In the genomic region with DNA sequence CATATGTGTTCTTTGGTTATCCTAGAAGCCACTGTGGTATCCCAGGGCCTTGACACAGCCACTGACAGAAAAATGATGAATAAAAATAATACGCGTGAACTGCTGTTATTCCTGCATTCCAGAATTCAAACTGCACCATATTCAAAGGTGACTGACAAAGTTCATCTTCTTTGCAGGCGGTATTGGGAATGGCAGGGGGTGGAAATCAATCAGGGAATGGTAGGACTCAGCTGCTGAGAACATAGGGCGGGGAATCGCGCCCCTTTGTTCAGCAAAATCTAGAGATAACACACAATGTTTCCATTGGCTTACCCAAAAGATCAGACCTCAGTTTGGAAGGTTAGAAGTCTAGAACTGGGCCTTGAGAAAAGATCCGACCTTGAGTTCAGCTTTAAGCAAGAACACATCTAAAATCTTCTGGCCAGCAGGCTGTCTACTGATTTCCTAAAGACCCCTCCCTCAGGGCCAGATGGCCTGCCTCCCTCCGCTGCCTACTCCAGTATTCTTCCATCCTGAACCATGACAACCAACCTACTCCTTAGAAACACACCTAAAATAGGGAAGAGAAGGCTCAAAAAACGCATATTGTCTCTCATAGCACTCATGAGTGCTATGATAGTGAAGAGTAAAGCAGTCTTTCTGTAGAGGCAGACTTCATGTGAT, we compare ENCODE assay signal across 11 cellular contexts. TPM values are rescaled to one million over a fixed set of nuclear protein-coding genes. Genes with fewer than 3 reads are reported as not detected.
DNase-seq lines count a peak whose midpoint lies in the region; ATAC-seq and TF ChIP-seq lines count a peak whose summit lies in the region.
"Had no signal": no experiment of that assay in that cellular context is flagged by ENCODE, and none has a peak within 500 bp of the region (broad histone marks: within the 10 kb centered on the region; RNA-seq: fewer than 3 reads in every experiment).

No MANE protein-coding gene starts in this region.

- no peaks in the 10 kb centered on the region for H3K9me3 Mint-ChIP-seq in activated T-cell treated with anti-CD3 and anti-CD28 coated beads, Interleukin-2, amount 50 U/mL, for 4 hours
- H3K9me3 Mint-ChIP-seq in WTC11 (no peaks in the 10 kb centered on the region), osteocyte (ENCODE audit: unreplicated experiment) (no peaks in the 10 kb centered on the region)
- no peaks in the 10 kb centered on the region for H3K9me3 Mint-ChIP-seq in stimulated activated naive B cell treated with anti-CD40 and anti-IgM and Interleukin-4, amounts not matched to agents 10 μg/mL and 1 μg/mL and 100 μg/mL, for 72 hours

- H3K27ac ChIP-seq in epithelial cell of prostate = peak overlapping the region; percentile 82

- ATAC-seq in activated T-cell treated with anti-CD3 and anti-CD28 coated beads, Interleukin-2, amount 50 U/mL, for 4 hours = no peak
- no peak for ATAC-seq in WTC11
- ATAC-seq in stimulated activated naive B cell treated with anti-CD40 and anti-IgM and Interleukin-4, amounts not matched to agents 10 μg/mL and 1 μg/mL and 100 μg/mL, for 72 hours (replicated peaks) = no peak

- H3K4me1 Mint-ChIP-seq in activated T-cell treated with anti-CD3 and anti-CD28 coated beads, Interleukin-2, amount 50 U/mL, for 4 hours (ENCODE audit: low read depth) = peaks cover 80% of the 10 kb centered on the region
- H3K4me1 Mint-ChIP-seq in WTC11 (peaks cover 69% of the 10 kb centered on the region), osteocyte (ENCODE audit: unreplicated experiment) (peaks cover 15% of the 10 kb centered on the region)
- H3K4me1 Mint-ChIP-seq in stimulated activated naive B cell treated with anti-CD40 and anti-IgM and Interleukin-4, amounts not matched to agents 10 μg/mL and 1 μg/mL and 100 μg/mL, for 72 hours = peaks cover 54 to 97% of the 10 kb centered on the region in 2 donors

- POLR2A ChIA-PET in WTC11 (lab: Charles Lee) = no interaction called here

- DNase-seq in activated T-cell treated with anti-CD3 and anti-CD28 coated beads, Interleukin-2, amount 50 U/mL, for 4 hours = no peak
- no peak for DNase-seq in activated T-cell treated with anti-CD3 and anti-CD28 coated beads, Interleukin-2, amount 50 U/mL, for 1 hour
- DNase-seq in WTC11 (ENCODE audit: low spot score) (no peak), epithelial cell of prostate (ENCODE audit: low read depth, low spot score) (no peak), NCI-H1436 (lab: John Stamatoyannopoulos, UW) (no peak), osteocyte (ENCODE audit: extremely low spot score, unreplicated experiment) (no peak)
- DNase-seq in stimulated activated naive B cell treated with anti-CD40 and anti-IgM and Interleukin-4, amounts not matched to agents 10 μg/mL and 1 μg/mL and 100 μg/mL, for 72 hours = no peak
- DNase-seq in activated CD8-positive, alpha-beta memory T cell treated with anti-CD3 and anti-CD28 coated beads, Interleukin-2, amount 50 U/mL, for 4 hours = no peak
- DNase-seq: AML-193, RPMI8226, upper lobe of right lung had no signal

- no peak for TF ChIP-seq CTCF in WTC11 (IDR thresholded peaks at IDR 0.05)
- TF ChIP-seq CTCF in osteocyte (IDR thresholded peaks at IDR 0.05) = no peak

- H3K36me3 Mint-ChIP-seq in activated T-cell treated with anti-CD3 and anti-CD28 coated beads, Interleukin-2, amount 50 U/mL, for 4 hours (ENCODE audit: insufficient read depth) = no peaks in the 10 kb centered on the region
- H3K36me3 Mint-ChIP-seq in WTC11 (no peaks in the 10 kb centered on the region), osteocyte (ENCODE audit: unreplicated experiment) (no peaks in the 10 kb centered on the region)
- peaks cover 2 to 8% of the 10 kb centered on the region in 2 donors for H3K36me3 Mint-ChIP-seq in stimulated activated naive B cell treated with anti-CD40 and anti-IgM and Interleukin-4, amounts not matched to agents 10 μg/mL and 1 μg/mL and 100 μg/mL, for 72 hours

- H3K27me3 Mint-ChIP-seq in activated T-cell treated with anti-CD3 and anti-CD28 coated beads, Interleukin-2, amount 50 U/mL, for 4 hours (ENCODE audit: low read depth) = no peaks in the 10 kb centered on the region
- peaks cover 6% of the 10 kb centered on the region for H3K27me3 Mint-ChIP-seq in WTC11 (ENCODE audit: low read depth)
- H3K27me3 Mint-ChIP-seq in stimulated activated naive B cell treated with anti-CD40 and anti-IgM and Interleukin-4, amounts not matched to agents 10 μg/mL and 1 μg/mL and 100 μg/mL, for 72 hours = peaks cover 0 to 9% of the 10 kb centered on the region in 2 donors
- H3K27me3 Mint-ChIP-seq in osteocyte (ENCODE audit: unreplicated experiment) = no peaks in the 10 kb centered on the region

- H3K4me3 Mint-ChIP-seq in activated T-cell treated with anti-CD3 and anti-CD28 coated beads, Interleukin-2, amount 50 U/mL, for 4 hours = peak overlapping the region; percentile 78
- peak overlapping the region; percentile 47; the same call in 1 of the 2 replicates for H3K4me3 Mint-ChIP-seq in WTC11
- peak overlapping the region; percentile 4 to 78 for H3K4me3 Mint-ChIP-seq in stimulated activated naive B cell treated with anti-CD40 and anti-IgM and Interleukin-4, amounts not matched to agents 10 μg/mL and 1 μg/mL and 100 μg/mL, for 72 hours
- no peak overlapping the region for H3K4me3 Mint-ChIP-seq in osteocyte (ENCODE audit: unreplicated experiment)

- H3K27ac Mint-ChIP-seq in WTC11 (peak overlapping the region; percentile 22), osteocyte (ENCODE audit: unreplicated experiment) (no peak overlapping the region)
- H3K27ac Mint-ChIP-seq in stimulated activated naive B cell treated with anti-CD40 and anti-IgM and Interleukin-4, amounts not matched to agents 10 μg/mL and 1 μg/mL and 100 μg/mL, for 72 hours = peak overlapping the region; percentile 59

- CTCF ChIA-PET in WTC11 (lab: Charles Lee) = no interaction called here

TF ChIP-seq in WTC11, 78 proteins besides CTCF, POLR2A, EP300 and RAD21 (continues in another document):
- TF ChIP-seq GRHL2 (CRISPR knock-in tag; IDR thresholded peaks at IDR 0.05; ENCODE audit: insufficient replicate concordance, severe bottlenecking) (no peak), GABPB1 (CRISPR knock-in tag; IDR thresholded peaks at IDR 0.05) (no peak), ATF1 (CRISPR knock-in tag; IDR thresholded peaks at IDR 0.05) (no peak), FOXJ3 (CRISPR knock-in tag; IDR thresholded peaks at IDR 0.05; ENCODE audit: borderline replicate concordance) (no peak), CBFB (CRISPR knock-in tag; IDR thresholded peaks at IDR 0.05; ENCODE audit: low read depth) (no peak), HMGA2 (CRISPR knock-in tag; IDR thresholded peaks at IDR 0.05) (no peak), TEAD4 (CRISPR knock-in tag; IDR thresholded peaks at IDR 0.05) (no peak)
- TF ChIP-seq, protein P1, sequence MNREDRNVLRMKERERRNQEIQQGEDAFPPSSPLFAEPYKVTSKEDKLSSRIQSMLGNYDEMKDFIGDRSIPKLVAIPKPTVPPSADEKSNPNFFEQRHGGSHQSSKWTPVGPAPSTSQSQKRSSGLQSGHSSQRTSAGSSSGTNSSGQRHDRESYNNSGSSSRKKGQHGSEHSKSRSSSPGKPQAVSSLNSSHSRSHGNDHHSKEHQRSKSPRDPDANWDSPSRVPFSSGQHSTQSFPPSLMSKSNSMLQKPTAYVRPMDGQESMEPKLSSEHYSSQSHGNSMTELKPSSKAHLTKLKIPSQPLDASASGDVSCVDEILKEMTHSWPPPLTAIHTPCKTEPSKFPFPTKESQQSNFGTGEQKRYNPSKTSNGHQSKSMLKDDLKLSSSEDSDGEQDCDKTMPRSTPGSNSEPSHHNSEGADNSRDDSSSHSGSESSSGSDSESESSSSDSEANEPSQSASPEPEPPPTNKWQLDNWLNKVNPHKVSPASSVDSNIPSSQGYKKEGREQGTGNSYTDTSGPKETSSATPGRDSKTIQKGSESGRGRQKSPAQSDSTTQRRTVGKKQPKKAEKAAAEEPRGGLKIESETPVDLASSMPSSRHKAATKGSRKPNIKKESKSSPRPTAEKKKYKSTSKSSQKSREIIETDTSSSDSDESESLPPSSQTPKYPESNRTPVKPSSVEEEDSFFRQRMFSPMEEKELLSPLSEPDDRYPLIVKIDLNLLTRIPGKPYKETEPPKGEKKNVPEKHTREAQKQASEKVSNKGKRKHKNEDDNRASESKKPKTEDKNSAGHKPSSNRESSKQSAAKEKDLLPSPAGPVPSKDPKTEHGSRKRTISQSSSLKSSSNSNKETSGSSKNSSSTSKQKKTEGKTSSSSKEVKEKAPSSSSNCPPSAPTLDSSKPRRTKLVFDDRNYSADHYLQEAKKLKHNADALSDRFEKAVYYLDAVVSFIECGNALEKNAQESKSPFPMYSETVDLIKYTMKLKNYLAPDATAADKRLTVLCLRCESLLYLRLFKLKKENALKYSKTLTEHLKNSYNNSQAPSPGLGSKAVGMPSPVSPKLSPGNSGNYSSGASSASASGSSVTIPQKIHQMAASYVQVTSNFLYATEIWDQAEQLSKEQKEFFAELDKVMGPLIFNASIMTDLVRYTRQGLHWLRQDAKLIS (CRISPR knock-in tag; IDR thresholded peaks at IDR 0.05; ENCODE audit: borderline replicate concordance) = no peak
- TF ChIP-seq, protein P2, sequence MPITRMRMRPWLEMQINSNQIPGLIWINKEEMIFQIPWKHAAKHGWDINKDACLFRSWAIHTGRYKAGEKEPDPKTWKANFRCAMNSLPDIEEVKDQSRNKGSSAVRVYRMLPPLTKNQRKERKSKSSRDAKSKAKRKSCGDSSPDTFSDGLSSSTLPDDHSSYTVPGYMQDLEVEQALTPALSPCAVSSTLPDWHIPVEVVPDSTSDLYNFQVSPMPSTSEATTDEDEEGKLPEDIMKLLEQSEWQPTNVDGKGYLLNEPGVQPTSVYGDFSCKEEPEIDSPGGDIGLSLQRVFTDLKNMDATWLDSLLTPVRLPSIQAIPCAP (CRISPR knock-in tag; IDR thresholded peaks at IDR 0.05) = no peak
- TF ChIP-seq, protein P3, sequence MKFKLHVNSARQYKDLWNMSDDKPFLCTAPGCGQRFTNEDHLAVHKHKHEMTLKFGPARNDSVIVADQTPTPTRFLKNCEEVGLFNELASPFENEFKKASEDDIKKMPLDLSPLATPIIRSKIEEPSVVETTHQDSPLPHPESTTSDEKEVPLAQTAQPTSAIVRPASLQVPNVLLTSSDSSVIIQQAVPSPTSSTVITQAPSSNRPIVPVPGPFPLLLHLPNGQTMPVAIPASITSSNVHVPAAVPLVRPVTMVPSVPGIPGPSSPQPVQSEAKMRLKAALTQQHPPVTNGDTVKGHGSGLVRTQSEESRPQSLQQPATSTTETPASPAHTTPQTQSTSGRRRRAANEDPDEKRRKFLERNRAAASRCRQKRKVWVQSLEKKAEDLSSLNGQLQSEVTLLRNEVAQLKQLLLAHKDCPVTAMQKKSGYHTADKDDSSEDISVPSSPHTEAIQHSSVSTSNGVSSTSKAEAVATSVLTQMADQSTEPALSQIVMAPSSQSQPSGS (CRISPR knock-in tag; IDR thresholded peaks at IDR 0.05; ENCODE audit: borderline replicate concordance, low read depth) = no peak

RNA-seq across cellular contexts. Expression of a gene that starts 34.1 kb away (rescaled TPM):
- total RNA-seq in activated T-cell treated with anti-CD3 and anti-CD28 coated beads, Interleukin-2, amount 50 U/mL, for 4 hours = 10 to 100 TPM; 14.8 to 20.9 (median 15.7) TPM
- total RNA-seq in WTC11 (2021) (9.0 to 9.9 TPM (median 9.2 TPM) in 3 replicates), osteocyte (1.4 and 1.8 TPM in 2 replicates)
